Comparison of ENCODE assay signal across 8 cellular contexts in the genomic region with DNA sequence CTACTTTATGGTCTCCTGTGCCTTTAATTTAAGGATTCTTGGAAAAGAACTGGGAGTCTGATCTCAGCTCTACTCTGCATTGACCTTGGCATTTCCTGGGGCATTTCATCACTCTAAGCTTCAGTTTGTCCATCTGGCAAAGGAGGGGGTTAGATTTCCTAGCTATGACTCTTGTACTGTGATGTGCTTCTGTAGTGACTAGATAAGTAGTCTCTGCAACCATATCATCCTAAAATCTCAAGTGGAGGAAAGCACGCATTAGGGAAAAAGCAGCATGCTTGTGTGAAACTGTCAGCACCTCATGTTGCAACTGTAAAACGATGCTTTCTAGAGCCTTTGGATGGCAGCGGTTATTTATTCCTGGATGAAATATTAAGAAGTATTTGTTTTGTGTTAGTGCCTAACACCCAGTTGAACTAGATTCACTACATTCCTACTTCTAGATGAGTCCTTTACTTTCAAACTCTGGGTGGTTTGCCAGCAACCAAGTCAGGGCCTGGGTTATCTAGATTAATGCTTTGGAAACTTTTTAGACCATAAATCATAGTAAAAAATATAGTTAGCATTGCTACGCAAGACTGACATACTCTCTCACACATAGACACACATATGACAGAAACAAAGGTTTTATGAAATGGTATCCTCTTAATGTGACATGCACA. TPM values are rescaled to one million over a fixed set of nuclear protein-coding genes. Genes with fewer than 3 reads are reported as not detected.
DNase-seq lines count a peak whose midpoint lies in the region; ATAC-seq and TF ChIP-seq lines count a peak whose summit lies in the region.

No MANE protein-coding gene starts in this region.

- H3K27ac Mint-ChIP-seq in activated CD4-positive, alpha-beta memory T cell treated with anti-CD3 and anti-CD28 coated beads, Interleukin-2, amount 10 ng/mL, durations not matched to agents 7 days and 5 days = no peak overlapping the region

- DNase-seq in A673 (ENCODE audit: low spot score) = peak; percentile 70
- peak; percentile 60 for DNase-seq in KBM-7
- peak; percentile 46 for DNase-seq in astrocyte of the hippocampus (ENCODE audit: low read depth, low spot score)
- peak; percentile 56 for DNase-seq in left kidney (ENCODE audit: low read depth, low spot score)
- no peak for DNase-seq in HAP-1 (ENCODE audit: low spot score in 2 of 2)
- no peak for DNase-seq in activated CD4-positive, alpha-beta memory T cell treated with anti-CD3 and anti-CD28 coated beads, Interleukin-2, amount 10 ng/mL, durations not matched to agents 7 days and 5 days
- no peak for DNase-seq in stimulated activated naive CD4-positive, alpha-beta T cell (lab: John Stamatoyannopoulos, UW)

- H3K36me3 Mint-ChIP-seq in activated CD4-positive, alpha-beta memory T cell treated with anti-CD3 and anti-CD28 coated beads, Interleukin-2, amount 10 ng/mL, durations not matched to agents 7 days and 5 days (ENCODE audit: low read depth) = peaks cover 20% of the 10 kb centered on the region

- POLR2A ChIA-PET in A673 (lab: Charles Lee; ENCODE audit: low non-redundant PET) = no interaction called here
- POLR2A ChIA-PET in activated CD4-positive, alpha-beta memory T cell treated with anti-CD3 and anti-CD28 coated beads, Interleukin-2, amount 10 ng/mL, durations not matched to agents 7 days and 5 days (lab: Charles Lee) = interaction anchor here (0.9 to 1.6 kb wide), 2 partner anchors 53 to 138 kb away, joined by 3 to 6 read pairs; a partner anchor contains a TSS

- peaks cover 44% of the 10 kb centered on the region for H3K4me1 Mint-ChIP-seq in activated CD4-positive, alpha-beta memory T cell treated with anti-CD3 and anti-CD28 coated beads, Interleukin-2, amount 10 ng/mL, durations not matched to agents 7 days and 5 days

- H3K36me3 ChIP-seq in A673 (ENCODE audit: insufficient read depth, low read length, poor library complexity, severe bottlenecking) = peaks cover 10% of the 10 kb centered on the region
- no peaks in the 10 kb centered on the region for H3K36me3 ChIP-seq in HAP-1 (replicated peaks)

- no peaks in the 10 kb centered on the region for H3K27me3 Mint-ChIP-seq in activated CD4-positive, alpha-beta memory T cell treated with anti-CD3 and anti-CD28 coated beads, Interleukin-2, amount 10 ng/mL, durations not matched to agents 7 days and 5 days

- peak overlapping the region; percentile 82 for H3K27ac ChIP-seq in A673 (ENCODE audit: low read depth, low read length, poor library complexity, severe bottlenecking)

- H3K4me1 ChIP-seq in A673 (ENCODE audit: insufficient read depth, low read length, poor library complexity, severe bottlenecking) (peaks cover 63% of the 10 kb centered on the region), HAP-1 (peaks cover 29% of the 10 kb centered on the region)

- no peak for TF ChIP-seq CTCF in A673 (conservative IDR thresholded peaks at IDR 0.05; ENCODE audit: low read depth, low read length)

- H3K27me3 ChIP-seq in A673 (replicated peaks; ENCODE audit: insufficient read depth, low read depth, low read length, poor library complexity) = no peaks in the 10 kb centered on the region
- H3K27me3 ChIP-seq in HAP-1 (ENCODE audit: low read depth) = no peaks in the 10 kb centered on the region

- in situ Hi-C loops in KBM-7 (cut with MboI; ENCODE audit: low pct_unique_long_range_greater_than_20kb, low sequenced_read_pairs) = no loop called here
- in situ Hi-C loops in HAP-1 (cut with MboI; ENCODE audit: low sequenced_read_pairs) = no loop called here

- H3K4me3 ChIP-seq in A673 (ENCODE audit: low read depth, low read length, poor library complexity, severe bottlenecking) (no peak overlapping the region), HAP-1 (no peak overlapping the region)

- intact Hi-C loops in A673 (cut with micrococcal nuclease; ENCODE audit: unreplicated experiment) = loop anchor here (5.0 kb wide), 1 partner anchor 141 kb away; no protein-coding TSS in a partner anchor

- BruUV-seq in A673 (replicated peaks; lab: Mats Ljungman, UMichigan) = no TSS peak

- CTCF ChIA-PET in A673 (lab: Charles Lee) = no interaction called here
- CTCF ChIA-PET in activated CD4-positive, alpha-beta memory T cell treated with anti-CD3 and anti-CD28 coated beads, Interleukin-2, amount 10 ng/mL, durations not matched to agents 7 days and 5 days (lab: Charles Lee) = no interaction called here

- H3K9me3 ChIP-seq in A673 (ENCODE audit: low read depth, low read length, poor library complexity, severe bottlenecking) = no peaks in the 10 kb centered on the region
- no peaks in the 10 kb centered on the region for H3K9me3 ChIP-seq in HAP-1

- H3K4me3 Mint-ChIP-seq in activated CD4-positive, alpha-beta memory T cell treated with anti-CD3 and anti-CD28 coated beads, Interleukin-2, amount 10 ng/mL, durations not matched to agents 7 days and 5 days = no peak overlapping the region

- H3K9me3 Mint-ChIP-seq in activated CD4-positive, alpha-beta memory T cell treated with anti-CD3 and anti-CD28 coated beads, Interleukin-2, amount 10 ng/mL, durations not matched to agents 7 days and 5 days = no peaks in the 10 kb centered on the region

- no peak for ATAC-seq in HG02623 (IDR thresholded peaks at IDR 0.05; ENCODE audit: unreplicated experiment)

RNA-seq across cellular contexts. Expression of a gene that starts 6.8 kb away (rescaled TPM):
- total RNA-seq in A673 (2021) = 45.5 and 50.3 TPM in 2 replicates
- total RNA-seq in activated CD4-positive, alpha-beta memory T cell treated with anti-CD3 and anti-CD28 coated beads, Interleukin-2, amount 10 ng/mL, durations not matched to agents 7 days and 5 days = 10 to 100 TPM; 12.2 to 14.1 TPM

Comparison
In these comparisons a context has a peak if more than half of its experiments do, and no peak if none do; other contexts are left out.
1. DNase-seq: peak in A673 (single experiment), KBM-7 (single experiment), astrocyte of the hippocampus (single experiment) and left kidney (single experiment); none in HAP-1 (0 of 2), activated CD4-positive, alpha-beta memory T cell treated with anti-CD3 and anti-CD28 coated beads, Interleukin-2, amount 10 ng/mL, durations not matched to agents 7 days and 5 days (single experiment) and stimulated activated naive CD4-positive, alpha-beta T cell (0 of 6).